24 cellular contexts compared by ENCODE assay signal in genomic region chr1:56397811-56398231, GRCh38.
DNase-seq lines count a peak whose midpoint lies in the region; ATAC-seq and TF ChIP-seq lines count a peak whose summit lies in the region.
"Had no signal": no experiment of that assay in that cellular context is flagged by ENCODE, and none has a peak within 500 bp of the region (broad histone marks: within the 10 kb centered on the region; RNA-seq: fewer than 3 reads in every experiment).

No MANE protein-coding gene starts in this region.

- peak; percentile 57 for DNase-seq in GM04503 (ENCODE audit: low read depth)
- DNase-seq in NCI-H226, result peak; percentile 13
- peak; percentile 84 for DNase-seq in fibroblast of gingiva (ENCODE audit: low read depth)
- no peak for DNase-seq in psoas muscle
- no peak for DNase-seq in NCI-H146 treated with DMSO at 0.1 percent for 48 hours (lab: John Stamatoyannopoulos, UW; ENCODE audit: unreplicated experiment)
- no peak for DNase-seq in putamen (ENCODE audit: low spot score)
- no peak for DNase-seq in stimulated activated CD4-positive, alpha-beta T cell treated with anti-CD3 and anti-CD28 coated beads, Interleukin-4, amount 100 ng/mL, for 1 hour
- no peak for DNase-seq in PC-9
- DNase-seq: activated CD4-positive, alpha-beta memory T cell treated with anti-CD3 and anti-CD28 coated beads for 36 hours; activated CD4-positive, CD25-positive, alpha-beta regulatory T cell; activated gamma-delta T cell treated with Interleukin-2 at 50 U/mL for 16 hours; adrenal gland; C1 segment of cervical spinal cord; central memory CD4-positive, alpha-beta T cell; GDM1; head of caudate nucleus; KG1; left ventricle myocardium inferior; NCI-H1930; NCI-H446 treated with DMSO at 0.1 percent for 48 hours; NK-92 treated with Interleukin-12 subunit alpha and Interleukin-12 subunit beta, amount 100 ng/mL, for 24 hours; SK-N-SH; upper lobe of right lung had no signal

- H3K4me1 ChIP-seq in psoas muscle (no peaks in the 10 kb centered on the region), PC-9 (replicated peaks; ENCODE audit: insufficient read depth) (no peaks in the 10 kb centered on the region)
- H3K4me1 ChIP-seq: adrenal gland, upper lobe of right lung had no signal

- H3K79me2 ChIP-seq in PC-9 (ENCODE audit: low read depth), result no peaks in the 10 kb centered on the region

- H3K27me3 ChIP-seq in psoas muscle (ENCODE audit: insufficient read depth in 3 of 3, low read length in 2 of 3) (no peaks in the 10 kb centered on the region), PC-9 (ENCODE audit: insufficient read depth, low read depth) (no peaks in the 10 kb centered on the region)
- H3K27me3 ChIP-seq: adrenal gland, upper lobe of right lung had no signal

- H3F3A ChIP-seq in PC-9 (ENCODE audit: insufficient read depth, low read depth), result no peaks in the 10 kb centered on the region

- H4K20me1 ChIP-seq in PC-9 (ENCODE audit: insufficient read depth), result no peaks in the 10 kb centered on the region

- H3K9me3 ChIP-seq in psoas muscle (no peaks in the 10 kb centered on the region), PC-9 (ENCODE audit: insufficient read depth, low read depth) (no peaks in the 10 kb centered on the region)
- H3K9me3 ChIP-seq: adrenal gland, SK-N-SH, upper lobe of right lung had no signal

- H3K4me3 ChIP-seq in psoas muscle (no peak overlapping the region), PC-9 (no peak overlapping the region)
- H3K4me3 ChIP-seq: adrenal gland, GM12878, left ventricle myocardium inferior, upper lobe of right lung had no signal

- WGBS in psoas muscle, 3 donors, result 35 to 56% (median 36%) methylated on average over 2 of the region's 2 CpGs

- no peak for TF ChIP-seq CTCF in psoas muscle (IDR thresholded peaks at IDR 0.05)
- no peak for TF ChIP-seq CTCF in PC-9 (conservative IDR thresholded peaks at IDR 0.05)

- CTCF ChIA-PET in PC-9 (lab: Charles Lee), result no interaction called here

- H2AFZ ChIP-seq in PC-9, result no peak overlapping the region

- POLR2A ChIA-PET in PC-9 (lab: Charles Lee; ENCODE audit: unreplicated experiment), result no interaction called here

- ATAC-seq in psoas muscle, result peak in 3 of 4 donors; percentile 35 to 70 (median 63)
- ATAC-seq: GM12878, upper lobe of right lung had no signal

- no peaks in the 10 kb centered on the region for H3K9me2 ChIP-seq in PC-9 (ENCODE audit: insufficient read depth)
- H3K9me2 ChIP-seq: SK-N-SH had no signal

- intact Hi-C loops in psoas muscle (cut with DNase I), result no loop called here
- intact Hi-C loops in PC-9 (cut with micrococcal nuclease; ENCODE audit: unreplicated experiment), result no loop called here

- no TSS peak for BruUV-seq in PC-9 (replicated peaks; lab: Mats Ljungman, UMichigan)

- H3K36me3 ChIP-seq in psoas muscle (ENCODE audit: insufficient read depth in 1 of 2, low read depth in 1 of 2) (no peaks in the 10 kb centered on the region), PC-9 (ENCODE audit: low read depth) (no peaks in the 10 kb centered on the region)
- H3K36me3 ChIP-seq: adrenal gland, left ventricle myocardium inferior, upper lobe of right lung had no signal

- no peak overlapping the region for H3K4me2 ChIP-seq in PC-9
- H3K4me2 ChIP-seq: SK-N-SH had no signal

- H3K27ac ChIP-seq in psoas muscle (no peak overlapping the region), PC-9 (no peak overlapping the region)
- H3K27ac ChIP-seq: upper lobe of right lung had no signal

Comparison
In these comparisons a context has a peak if more than half of its experiments do, and no peak if none do; other contexts are left out.
1. DNase-seq: peak in GM04503 (single experiment), NCI-H226 (single experiment) and fibroblast of gingiva (single experiment); none in psoas muscle (0 of 2), NCI-H146 treated with DMSO at 0.1 percent for 48 hours (single experiment), putamen (single experiment), stimulated activated CD4-positive, alpha-beta T cell treated with anti-CD3 and anti-CD28 coated beads, Interleukin-4, amount 100 ng/mL, for 1 hour (single experiment) and PC-9 (0 of 2).